20 cellular contexts compared by ENCODE assay signal in genomic region chr16:11716330-11716729, GRCh38. TPM values are rescaled to one million over a fixed set of nuclear protein-coding genes. Genes with fewer than 3 reads are reported as not detected.
A peak's percentile ranks its signal among the peaks of the same experiment; 100 is the strongest.
DNase-seq lines count a peak whose midpoint lies in the region; ATAC-seq and TF ChIP-seq lines count a peak whose summit lies in the region.
"Had no signal": no experiment of that assay in that cellular context is flagged by ENCODE, and none has a peak within 500 bp of the region (broad histone marks: within the 10 kb centered on the region; RNA-seq: fewer than 3 reads in every experiment).

No MANE protein-coding gene starts in this region.

- no peak for TF ChIP-seq POLR2A in thyroid gland (IDR thresholded peaks at IDR 0.05)

- no peak for ATAC-seq in activated T-helper 17 cell treated with anti-CD3 and anti-CD28 coated beads, Interleukin-2, amount 50 U/mL, for 72 hours (replicated peaks)
- no peak for ATAC-seq in HG03439 (IDR thresholded peaks at IDR 0.05; ENCODE audit: unreplicated experiment)
- ATAC-seq: left ventricle myocardium superior had no signal

- TF ChIP-seq CTCF in mesothelial cell of epicardium (IDR thresholded peaks at IDR 0.05; ENCODE audit: unreplicated experiment) (no peak), thyroid gland (IDR thresholded peaks at IDR 0.05) (no peak)

- peak overlapping the region; percentile 65 to 91 (median 85) for H3K27ac ChIP-seq in thyroid gland
- H3K27ac ChIP-seq: BLaER1, ovary had no signal

- peaks cover 71% of the 10 kb centered on the region for H3K36me3 Mint-ChIP-seq in activated T-cell treated with anti-CD3 and anti-CD28 coated beads, Interleukin-2, amount 50 U/mL, for 24 hours (ENCODE audit: low read depth)
- peaks cover 99% of the 10 kb centered on the region for H3K36me3 Mint-ChIP-seq in activated T-helper 17 cell treated with anti-CD3 and anti-CD28 coated beads, Interleukin-2, amount 50 U/mL, for 72 hours (ENCODE audit: low read depth)
- peaks cover 24% of the 10 kb centered on the region for H3K36me3 Mint-ChIP-seq in mesothelial cell of epicardium

- H3K4me3 Mint-ChIP-seq in activated T-cell treated with anti-CD3 and anti-CD28 coated beads, Interleukin-2, amount 50 U/mL, for 24 hours = no peak overlapping the region
- no peak overlapping the region for H3K4me3 Mint-ChIP-seq in activated T-helper 17 cell treated with anti-CD3 and anti-CD28 coated beads, Interleukin-2, amount 50 U/mL, for 72 hours
- H3K4me3 Mint-ChIP-seq in mesothelial cell of epicardium = no peak overlapping the region
- H3K4me3 Mint-ChIP-seq: stimulated activated naive CD8-positive, alpha-beta T cell treated with anti-CD3 and anti-CD28 coated beads, Interleukin-15, Interleukin-2, amounts not matched to agents 100 ng/mL and 50 ng/mL, for 24 hours had no signal

- H3K4me1 ChIP-seq in thyroid gland = peaks cover 40 to 67% of the 10 kb centered on the region in 2 donors

- peaks cover 12 to 15% of the 10 kb centered on the region in 2 donors for H3K36me3 ChIP-seq in thyroid gland
- H3K36me3 ChIP-seq: ovary had no signal

- H3K9me3 Mint-ChIP-seq in activated T-cell treated with anti-CD3 and anti-CD28 coated beads, Interleukin-2, amount 50 U/mL, for 24 hours = no peaks in the 10 kb centered on the region
- no peaks in the 10 kb centered on the region for H3K9me3 Mint-ChIP-seq in activated T-helper 17 cell treated with anti-CD3 and anti-CD28 coated beads, Interleukin-2, amount 50 U/mL, for 72 hours
- no peaks in the 10 kb centered on the region for H3K9me3 Mint-ChIP-seq in mesothelial cell of epicardium
- H3K9me3 Mint-ChIP-seq: stimulated activated naive CD8-positive, alpha-beta T cell treated with anti-CD3 and anti-CD28 coated beads, Interleukin-15, Interleukin-2, amounts not matched to agents 100 ng/mL and 50 ng/mL, for 24 hours had no signal

- peaks cover 19% of the 10 kb centered on the region for H3K4me1 Mint-ChIP-seq in activated T-cell treated with anti-CD3 and anti-CD28 coated beads, Interleukin-2, amount 50 U/mL, for 24 hours (ENCODE audit: low read depth)
- peaks cover 9% of the 10 kb centered on the region for H3K4me1 Mint-ChIP-seq in activated T-helper 17 cell treated with anti-CD3 and anti-CD28 coated beads, Interleukin-2, amount 50 U/mL, for 72 hours
- H3K4me1 Mint-ChIP-seq in mesothelial cell of epicardium = no peaks in the 10 kb centered on the region

- peak overlapping the region; percentile 62 for H3K27ac Mint-ChIP-seq in activated T-cell treated with anti-CD3 and anti-CD28 coated beads, Interleukin-2, amount 50 U/mL, for 24 hours
- H3K27ac Mint-ChIP-seq in activated T-helper 17 cell treated with anti-CD3 and anti-CD28 coated beads, Interleukin-2, amount 50 U/mL, for 72 hours = peak overlapping the region; percentile 64
- H3K27ac Mint-ChIP-seq in mesothelial cell of epicardium = peak overlapping the region; percentile 78

- intact Hi-C loops in thyroid gland (cut with DNase I) (no loop called here), posterior vena cava (cut with DNase I) (loop anchor here (10.0 kb wide), 2 partner anchors 182 to 322 kb away; no protein-coding TSS in a partner anchor)

- DNase-seq in activated T-cell treated with anti-CD3 and anti-CD28 coated beads, Interleukin-2, amount 50 U/mL, for 24 hours = no peak
- DNase-seq in activated T-cell treated with anti-CD3 and anti-CD28 coated beads, Interleukin-2, amount 50 U/mL, for 48 hours = no peak
- DNase-seq in mesothelial cell of epicardium (ENCODE audit: low spot score in 2 of 2, unreplicated experiment in 2 of 2) (no peak), thyroid gland (no peak), posterior vena cava (ENCODE audit: low spot score) (no peak), UCSD-AML1 (lab: John Stamatoyannopoulos, UW; ENCODE audit: unreplicated experiment) (no peak)
- DNase-seq: activated CD4-positive, alpha-beta T cell treated with anti-CD3 and anti-CD28 coated beads for 4 hours; head of caudate nucleus; left ventricle myocardium superior; NCI-H1436; NCI-H2171; NCI-H82; ovary; stimulated activated CD4-positive, alpha-beta T cell treated with anti-CD3 and anti-CD28 coated beads, Interleukin-1b, Interleukin-23, amount 100 ng/mL, for 48 hours had no signal

- H3K27me3 Mint-ChIP-seq in activated T-cell treated with anti-CD3 and anti-CD28 coated beads, Interleukin-2, amount 50 U/mL, for 24 hours = no peaks in the 10 kb centered on the region
- no peaks in the 10 kb centered on the region for H3K27me3 Mint-ChIP-seq in activated T-helper 17 cell treated with anti-CD3 and anti-CD28 coated beads, Interleukin-2, amount 50 U/mL, for 72 hours
- H3K27me3 Mint-ChIP-seq in mesothelial cell of epicardium (ENCODE audit: low read depth) = no peaks in the 10 kb centered on the region
- H3K27me3 Mint-ChIP-seq: stimulated activated naive CD8-positive, alpha-beta T cell treated with anti-CD3 and anti-CD28 coated beads, Interleukin-15, Interleukin-2, amounts not matched to agents 100 ng/mL and 50 ng/mL, for 24 hours had no signal

- no peaks in the 10 kb centered on the region for H3K9me3 ChIP-seq in thyroid gland
- H3K9me3 ChIP-seq: ascending aorta, BLaER1, HAP-1, ovary had no signal

- no peaks in the 10 kb centered on the region for H3K27me3 ChIP-seq in thyroid gland
- H3K27me3 ChIP-seq: ascending aorta, BLaER1, ovary had no signal

- no peak overlapping the region for H3K4me3 ChIP-seq in thyroid gland (replicated peaks in 1 of 3)
- H3K4me3 ChIP-seq: ascending aorta, BLaER1, HAP-1, ovary had no signal

RNA-seq across cellular contexts. Expression of gene TXNDC11, which starts 26.3 kb away (rescaled TPM):
- total RNA-seq in activated T-helper 17 cell treated with anti-CD3 and anti-CD28 coated beads, Interleukin-2, amount 50 U/mL, for 72 hours = 10 to 100 TPM; 33.8 to 38.6 TPM
- 27.5 to 30.5 TPM (median 27.8 TPM) in 3 replicates for total RNA-seq in mesothelial cell of epicardium
- 100 to 1,000 TPM in 3 of 4 donors, 10 to 100 TPM in 1; 77.3 to 135 (median 115) TPM for total RNA-seq in thyroid gland
- total RNA-seq in posterior vena cava = 10 to 100 TPM; 32.9 to 34.4 TPM

RNA-seq across cellular contexts. Expression of gene SNN, which starts 48.1 kb away (rescaled TPM):
- total RNA-seq in activated T-helper 17 cell treated with anti-CD3 and anti-CD28 coated beads, Interleukin-2, amount 50 U/mL, for 72 hours = 1 to 10 TPM; 3.3 to 4.9 TPM
- total RNA-seq in mesothelial cell of epicardium (38.3 to 40.2 TPM (median 39.9 TPM) in 3 replicates), thyroid gland (10 to 100 TPM; 31.5 to 50.6 (median 36.3) TPM), posterior vena cava (10 to 100 TPM; 17.9 to 19.7 TPM)
